23 cellular contexts compared by ENCODE assay signal in genomic region chr3:80244390-80244789, GRCh38.
DNase-seq lines count a peak whose midpoint lies in the region; ATAC-seq and TF ChIP-seq lines count a peak whose summit lies in the region.
"Had no signal": no experiment of that assay in that cellular context is flagged by ENCODE, and none has a peak within 500 bp of the region (broad histone marks: within the 10 kb centered on the region; RNA-seq: fewer than 3 reads in every experiment).

No MANE protein-coding gene starts in this region.

- intact Hi-C loops in colonic mucosa (cut with DNase I) = no loop called here

- H3K27ac ChIP-seq in ACC112 (ENCODE audit: low read depth, low read length) (peak overlapping the region; percentile 49; the same call in 1 of the 2 replicates), colonic mucosa (no peak overlapping the region)
- H3K27ac ChIP-seq: A549, BLaER1, Peyer's patch, psoas muscle, SJCRH30 had no signal

- H3K9me3 ChIP-seq in colonic mucosa = no peaks in the 10 kb centered on the region
- H3K9me3 ChIP-seq: A549, BLaER1, Peyer's patch, psoas muscle, SJCRH30 had no signal

- H3K27me3 ChIP-seq in ACC112 (ENCODE audit: insufficient read depth, low read length) = no peaks in the 10 kb centered on the region
- no peaks in the 10 kb centered on the region for H3K27me3 ChIP-seq in colonic mucosa
- H3K27me3 ChIP-seq: BLaER1, Peyer's patch, SJCRH30 had no signal

- no peaks in the 10 kb centered on the region for H3K79me2 ChIP-seq in ACC112 (ENCODE audit: control insufficient read depth, insufficient read depth, low read length, unreplicated experiment)

- peak; percentile 56 for DNase-seq in M059J (ENCODE audit: low read depth)
- DNase-seq in colonic mucosa = peak; percentile 21
- DNase-seq in foreskin fibroblast = peak; percentile 0 to 3
- no peak for DNase-seq in OCI-M1 (lab: John Stamatoyannopoulos, UW)
- no peak for DNase-seq in NCI-H510A (lab: John Stamatoyannopoulos, UW)
- no peak for DNase-seq in stimulated activated CD4-positive, alpha-beta T cell treated with anti-CD3 and anti-CD28 coated beads, Interleukin-2, amount 100 ng/mL, for 48 hours
- DNase-seq: activated naive CD4-positive, alpha-beta T cell; activated T-cell treated with anti-CD3 and anti-CD28 coated beads, Interleukin-2, amount 50 U/mL, for 48 hours; amygdala; GF-D8; KBM-7; NCI-H146; NCI-H526; psoas muscle; SJCRH30; small intestine; stimulated activated CD4-positive, alpha-beta T cell treated with anti-CD3 and anti-CD28 coated beads, Interleukin-1b, Interleukin-23, amount 100 ng/mL, for 48 hours had no signal

- no peak overlapping the region for H3K9ac ChIP-seq in colonic mucosa (ENCODE audit: low read depth in 2 of 2, low read length in 2 of 2)
- H3K9ac ChIP-seq: BLaER1 had no signal

- peaks cover 13% of the 10 kb centered on the region for H3K4me1 ChIP-seq in ACC112 (ENCODE audit: control insufficient read depth, insufficient read depth, low read length, unreplicated experiment)
- no peaks in the 10 kb centered on the region for H3K4me1 ChIP-seq in colonic mucosa
- H3K4me1 ChIP-seq: A549, BLaER1, Peyer's patch, psoas muscle, SJCRH30 had no signal

- TF ChIP-seq CTCF in colonic mucosa (IDR thresholded peaks at IDR 0.05) (no peak), foreskin fibroblast (IDR thresholded peaks at IDR 0.05; ENCODE audit: low read depth, low read length) (no peak)

- no peaks in the 10 kb centered on the region; the same call in 1 of the 2 replicates for H3K36me3 ChIP-seq in ACC112 (ENCODE audit: insufficient read depth, low read length)
- H3K36me3 ChIP-seq in colonic mucosa = no peaks in the 10 kb centered on the region
- H3K36me3 ChIP-seq: BLaER1, Peyer's patch, SJCRH30 had no signal

- ATAC-seq in GM18511 (IDR thresholded peaks at IDR 0.05; ENCODE audit: unreplicated experiment) = no peak
- ATAC-seq: A549, GM23338, psoas muscle had no signal

- H2AFZ ChIP-seq in ACC112 (ENCODE audit: low read length, unreplicated experiment) = peak overlapping the region; percentile 1
- H2AFZ ChIP-seq: GM23338 had no signal

- H3K4me3 ChIP-seq in ACC112 (ENCODE audit: low read depth, low read length) (no peak overlapping the region), colonic mucosa (no peak overlapping the region), foreskin fibroblast (ENCODE audit: low read depth in 1 of 2, low read length in 2 of 2) (no peak overlapping the region)
- H3K4me3 ChIP-seq: A549, BLaER1, GM23338, Peyer's patch, psoas muscle, SJCRH30 had no signal

Comparison
In these comparisons a context has a peak if more than half of its experiments do, and no peak if none do; other contexts are left out.
1. DNase-seq: peak in M059J (single experiment), colonic mucosa (single experiment) and foreskin fibroblast (2 of 2); none in OCI-M1 (single experiment), NCI-H510A (single experiment) and stimulated activated CD4-positive, alpha-beta T cell treated with anti-CD3 and anti-CD28 coated beads, Interleukin-2, amount 100 ng/mL, for 48 hours (0 of 2).